16 cellular contexts compared by ENCODE assay signal in genomic region chr14:102057480-102058114, GRCh38. TPM values are rescaled to one million over a fixed set of nuclear protein-coding genes. Genes with fewer than 3 reads are reported as not detected.
A peak's percentile ranks its signal among the peaks of the same experiment; 100 is the strongest.
DNase-seq lines count a peak whose midpoint lies in the region; ATAC-seq and TF ChIP-seq lines count a peak whose summit lies in the region.
"Had no signal": no experiment of that assay in that cellular context is flagged by ENCODE, and none has a peak within 500 bp of the region (broad histone marks: within the 10 kb centered on the region; RNA-seq: fewer than 3 reads in every experiment).

No MANE protein-coding gene starts in this region.

- no peaks in the 10 kb centered on the region for H3K9me3 Mint-ChIP-seq in CD4-positive, alpha-beta memory T cell
- no peaks in the 10 kb centered on the region for H3K9me3 Mint-ChIP-seq in GM23338
- H3K9me3 Mint-ChIP-seq in brain = peaks cover 0 to 6% (median 0%) of the 10 kb centered on the region in 5 experiments
- no peaks in the 10 kb centered on the region for H3K9me3 Mint-ChIP-seq in naive thymus-derived CD4-positive, alpha-beta T cell
- H3K9me3 Mint-ChIP-seq: activated naive CD4-positive, alpha-beta T cell treated with anti-CD3 and anti-CD28 coated beads, Interleukin-2, amount 10 ng/mL, durations not matched to agents 7 days and 5 days; CD4-positive, alpha-beta T cell; IgD-negative memory B cell had no signal

- peaks cover 11% of the 10 kb centered on the region for H3K4me1 ChIP-seq in CD4-positive, alpha-beta memory T cell (ENCODE audit: insufficient read depth, low read length)
- H3K4me1 ChIP-seq in GM23338 (ENCODE audit: insufficient read depth) (0 out of 2 replicates have a peak, but pooled peaks cover 2% of the 10 kb centered on the region), upper lobe of left lung (peaks cover under 1 to 4% (median 1%) of the 10 kb centered on the region in 4 donors)
- peaks cover 0 to 23% of the 10 kb centered on the region in 2 donors for H3K4me1 ChIP-seq in naive thymus-derived CD4-positive, alpha-beta T cell (ENCODE audit: control insufficient read depth in 2 of 2, insufficient read depth in 2 of 2, low read length in 2 of 2)

- no peak overlapping the region for H3K4me3 ChIP-seq in CD4-positive, alpha-beta memory T cell (ENCODE audit: low read length in 2 of 2)
- H3K4me3 ChIP-seq in GM23338 = no peak overlapping the region
- peak overlapping the region; percentile 10 for H3K4me3 ChIP-seq in naive thymus-derived CD4-positive, alpha-beta T cell (ENCODE audit: low read length)
- no peak overlapping the region for H3K4me3 ChIP-seq in upper lobe of left lung
- H3K4me3 ChIP-seq: MG63 had no signal

- H3K4me3 Mint-ChIP-seq in CD4-positive, alpha-beta memory T cell = peak overlapping the region in 5 of 8 donors; percentile 53 to 72 (median 70)
- no peak overlapping the region; the same call in 2 of the 3 replicates for H3K4me3 Mint-ChIP-seq in GM23338
- no peak overlapping the region for H3K4me3 Mint-ChIP-seq in brain
- peak overlapping the region in 1 of 10 donors; percentile 4 for H3K4me3 Mint-ChIP-seq in naive thymus-derived CD4-positive, alpha-beta T cell
- H3K4me3 Mint-ChIP-seq: activated naive CD4-positive, alpha-beta T cell treated with anti-CD3 and anti-CD28 coated beads, Interleukin-2, amount 10 ng/mL, durations not matched to agents 7 days and 5 days; CD4-positive, alpha-beta T cell had no signal

- H3K36me3 ChIP-seq in CD4-positive, alpha-beta memory T cell (ENCODE audit: insufficient read depth, low read length) = no peaks in the 10 kb centered on the region
- H3K36me3 ChIP-seq in GM23338 (ENCODE audit: insufficient read depth) (no peaks in the 10 kb centered on the region), upper lobe of left lung (peaks cover 0 to 18% (median 7%) of the 10 kb centered on the region in 4 donors)
- H3K36me3 ChIP-seq in naive thymus-derived CD4-positive, alpha-beta T cell (ENCODE audit: control insufficient read depth in 2 of 3, insufficient read depth in 3 of 3, low read length in 3 of 3) = peaks cover 0 to under 1% (median 0%) of the 10 kb centered on the region in 3 experiments

- no peaks in the 10 kb centered on the region for H3K79me2 ChIP-seq in GM23338 (replicated peaks; ENCODE audit: insufficient read depth)

- no peaks in the 10 kb centered on the region; the same call in 1 of the 2 replicates for H4K20me1 ChIP-seq in GM23338 (replicated peaks; ENCODE audit: insufficient read depth)

- H3K9me2 ChIP-seq in GM23338 (ENCODE audit: insufficient read depth) = no peaks in the 10 kb centered on the region

- no peaks in the 10 kb centered on the region for H3K9me3 ChIP-seq in CD4-positive, alpha-beta memory T cell (ENCODE audit: control insufficient read depth in 1 of 2, low read length in 2 of 2)
- H3K9me3 ChIP-seq in naive thymus-derived CD4-positive, alpha-beta T cell (ENCODE audit: control insufficient read depth in 2 of 3, low read length in 3 of 3) = no peaks in the 10 kb centered on the region
- no peaks in the 10 kb centered on the region for H3K9me3 ChIP-seq in upper lobe of left lung
- H3K9me3 ChIP-seq: MG63 had no signal

- no peak for TF ChIP-seq EP300 in upper lobe of left lung (IDR thresholded peaks at IDR 0.05)

- H3K27me3 ChIP-seq in CD4-positive, alpha-beta memory T cell (ENCODE audit: insufficient read depth, low read length) = no peaks in the 10 kb centered on the region
- H3K27me3 ChIP-seq in GM23338 (ENCODE audit: insufficient read depth) (no peaks in the 10 kb centered on the region), upper lobe of left lung (no peaks in the 10 kb centered on the region)
- H3K27me3 ChIP-seq in naive thymus-derived CD4-positive, alpha-beta T cell (ENCODE audit: control insufficient read depth in 2 of 2, insufficient read depth in 2 of 2, low read length in 2 of 2) = no peaks in the 10 kb centered on the region
- H3K27me3 ChIP-seq: MG63 had no signal

- ATAC-seq in GM23338 (peak; percentile 16; the same call in 1 of the 3 replicates), upper lobe of left lung (ENCODE audit: low FRiP score in 2 of 2) (no peak)
- ATAC-seq in naive thymus-derived CD4-positive, alpha-beta T cell = peak; percentile 29

- H3K27me3 Mint-ChIP-seq in CD4-positive, alpha-beta memory T cell = no peaks in the 10 kb centered on the region
- peaks cover 21% of the 10 kb centered on the region for H3K27me3 Mint-ChIP-seq in GM23338 (ENCODE audit: insufficient read depth, low read depth, poor library complexity)
- no peaks in the 10 kb centered on the region for H3K27me3 Mint-ChIP-seq in brain
- no peaks in the 10 kb centered on the region for H3K27me3 Mint-ChIP-seq in naive thymus-derived CD4-positive, alpha-beta T cell
- H3K27me3 Mint-ChIP-seq: CD4-positive, alpha-beta T cell; IgD-negative memory B cell had no signal

- peaks cover 8 to 9% of the 10 kb centered on the region in 2 donors for H3K36me3 Mint-ChIP-seq in CD4-positive, alpha-beta memory T cell
- H3K36me3 Mint-ChIP-seq in GM23338 (ENCODE audit: low read depth) (peaks cover 16% of the 10 kb centered on the region), brain (peaks cover 37% of the 10 kb centered on the region)
- peaks cover 0 to 8% (median 3%) of the 10 kb centered on the region in 5 donors for H3K36me3 Mint-ChIP-seq in naive thymus-derived CD4-positive, alpha-beta T cell

- no peak overlapping the region for H3K27ac ChIP-seq in CD4-positive, alpha-beta memory T cell (ENCODE audit: low read depth, low read length)
- H3K27ac ChIP-seq in GM23338 (ENCODE audit: low read depth) (peak overlapping the region; percentile 52; the same call in 1 of the 2 replicates), upper lobe of left lung (no peak overlapping the region)
- no peak overlapping the region for H3K27ac ChIP-seq in naive thymus-derived CD4-positive, alpha-beta T cell (ENCODE audit: low read depth, low read length)
- H3K27ac ChIP-seq: HL-60 had no signal

- peaks cover 21% of the 10 kb centered on the region; the same call in 1 of the 2 replicates for H3F3A ChIP-seq in GM23338 (replicated peaks; ENCODE audit: low read depth)

- H3K4me2 ChIP-seq in GM23338 = no peak overlapping the region

- TF ChIP-seq CTCF in GM23338 (conservative IDR thresholded peaks at IDR 0.05; ENCODE audit: low read depth in 2 of 2) = no peak
- TF ChIP-seq CTCF in brain (conservative IDR thresholded peaks at IDR 0.05) = no peak
- no peak for TF ChIP-seq CTCF in upper lobe of left lung (IDR thresholded peaks at IDR 0.05)

- H3K4me1 Mint-ChIP-seq in CD4-positive, alpha-beta memory T cell = peaks cover 9 to 23% (median 14%) of the 10 kb centered on the region in 4 donors
- peaks cover 32% of the 10 kb centered on the region for H3K4me1 Mint-ChIP-seq in GM23338
- no peaks in the 10 kb centered on the region for H3K4me1 Mint-ChIP-seq in brain
- peaks cover 0 to 10% (median 3%) of the 10 kb centered on the region in 7 donors for H3K4me1 Mint-ChIP-seq in naive thymus-derived CD4-positive, alpha-beta T cell

- H2AFZ ChIP-seq in GM23338 = peak overlapping the region; percentile 19

- POLR2A ChIA-PET in CD4-positive, alpha-beta memory T cell (lab: Charles Lee; ENCODE audit: partially characterized antibody) = interaction anchor here (0.6 kb wide), 1 partner anchor 27 kb away, joined by 3 read pairs; no protein-coding TSS in a partner anchor
- POLR2A ChIA-PET in naive thymus-derived CD4-positive, alpha-beta T cell (lab: Charles Lee) = interaction anchor here (0.9 kb wide), 1 partner anchor 61 kb away, joined by 3 read pairs; no protein-coding TSS in a partner anchor

- CTCF ChIA-PET in CD4-positive, alpha-beta memory T cell (lab: Charles Lee; ENCODE audit: partially characterized antibody) = interaction anchor here (1.3 kb wide), 1 partner anchor 39 kb away, joined by 7 read pairs; no protein-coding TSS in a partner anchor
- CTCF ChIA-PET in naive thymus-derived CD4-positive, alpha-beta T cell (lab: Charles Lee) = no interaction called here

- peak in 2 of 5 donors; percentile 17 to 23 for DNase-seq in CD4-positive, alpha-beta memory T cell
- DNase-seq in GM23338 (ENCODE audit: low spot score) = no peak
- DNase-seq in naive thymus-derived CD4-positive, alpha-beta T cell = no peak
- no peak for DNase-seq in effector CD8-positive, alpha-beta T cell (lab: John Stamatoyannopoulos, UW)
- no peak for DNase-seq in mucosa of gallbladder (ENCODE audit: low spot score)
- DNase-seq in upper lobe of left lung = no peak
- DNase-seq: activated naive CD4-positive, alpha-beta T cell treated with anti-CD3 and anti-CD28 coated beads, Interleukin-2, amount 10 ng/mL, durations not matched to agents 7 days and 5 days; CD4-positive, alpha-beta T cell; DMS79 treated with DMSO at 0.1 percent for 48 hours; hypothalamus; MG63; stimulated activated CD8-positive, alpha-beta memory T cell treated with anti-CD3 and anti-CD28 coated beads, Interleukin-4, amount 100 ng/mL, for 48 hours; SW 1271 had no signal

- WGBS in upper lobe of left lung, 2 donors = 62 to 64% methylated on average over 10 of the region's 10 CpGs

- peak overlapping the region in 2 of 7 donors; percentile 26 to 84 for H3K27ac Mint-ChIP-seq in CD4-positive, alpha-beta memory T cell
- peak overlapping the region; percentile 21; the same call in 1 of the 2 replicates for H3K27ac Mint-ChIP-seq in GM23338
- H3K27ac Mint-ChIP-seq in brain = peak overlapping the region in 4 of 5 experiments; percentile 25 to 86 (median 78)
- H3K27ac Mint-ChIP-seq in naive thymus-derived CD4-positive, alpha-beta T cell = peak overlapping the region in 7 of 9 donors; percentile 28 to 84 (median 63)
- H3K27ac Mint-ChIP-seq: activated naive CD4-positive, alpha-beta T cell treated with anti-CD3 and anti-CD28 coated beads, Interleukin-2, amount 10 ng/mL, durations not matched to agents 7 days and 5 days; CD4-positive, alpha-beta T cell; IgD-negative memory B cell had no signal

- no peak for TF ChIP-seq POLR2A in upper lobe of left lung (IDR thresholded peaks at IDR 0.05)

- intact Hi-C loops in CD4-positive, alpha-beta memory T cell (cut with micrococcal nuclease) = no loop called here
- intact Hi-C loops in naive thymus-derived CD4-positive, alpha-beta T cell (cut with micrococcal nuclease) = no loop called here

TF ChIP-seq in GM23338, 12 proteins besides CTCF, POLR2A, EP300 and RAD21 (continues in another document):
- TF ChIP-seq POLR2AphosphoS5 (IDR thresholded peaks at IDR 0.05; ENCODE audit: low read depth) (no peak), EZH2 (IDR thresholded peaks at IDR 0.05; ENCODE audit: low read depth, unreplicated experiment) (no peak), ZNF331 (CRISPR knock-in tag; IDR thresholded peaks at IDR 0.05; ENCODE audit: low read depth) (no peak), JUNB (IDR thresholded peaks at IDR 0.05; ENCODE audit: unreplicated experiment) (no peak), STAT1 (IDR thresholded peaks at IDR 0.05; ENCODE audit: unreplicated experiment) (no peak)

RNA-seq across cellular contexts. Expression of gene HSP90AA1, which starts 29.2 kb away (rescaled TPM):
- total RNA-seq in CD4-positive, alpha-beta memory T cell = 100 to 1,000 TPM; 275 to 297 TPM
- 100 to 1,000 TPM; 191 to 515 TPM for polyA plus RNA-seq in CD4-positive, alpha-beta memory T cell
- 1,401 and 1,576 TPM in 2 replicates for total RNA-seq in GM23338 (2014; rRNA removed; shearing (Covaris generic))
- polyA plus RNA-seq in GM23338 (2016; fragmentation: Nextera tagmentation; extraction: Ambion mirVana) (1,677 and 2,107 TPM in 2 replicates), brain (ENCODE audit: insufficient read depth, low read depth, low replicate concordance) (470 TPM)
- total RNA-seq in naive thymus-derived CD4-positive, alpha-beta T cell = 100 to 1,000 TPM; 229 to 591 (median 361) TPM
- 100 to 1,000 TPM; 331 to 334 TPM for polyA plus RNA-seq in naive thymus-derived CD4-positive, alpha-beta T cell
- total RNA-seq in mucosa of gallbladder (818 TPM), upper lobe of left lung (100 to 1,000 TPM; 147 to 509 (median 258) TPM)

Comparison
In these comparisons a context has a peak if more than half of its experiments do, and no peak if none do; other contexts are left out.
1. H3K4me3 Mint-ChIP-seq: peak in CD4-positive, alpha-beta memory T cell (5 of 8); none in GM23338 (single experiment) and brain (0 of 5).
2. ATAC-seq: peak in GM23338 (single experiment) and naive thymus-derived CD4-positive, alpha-beta T cell (single experiment); none in upper lobe of left lung (0 of 2).